33 cellular contexts compared by ENCODE assay signal in the genomic region with DNA sequence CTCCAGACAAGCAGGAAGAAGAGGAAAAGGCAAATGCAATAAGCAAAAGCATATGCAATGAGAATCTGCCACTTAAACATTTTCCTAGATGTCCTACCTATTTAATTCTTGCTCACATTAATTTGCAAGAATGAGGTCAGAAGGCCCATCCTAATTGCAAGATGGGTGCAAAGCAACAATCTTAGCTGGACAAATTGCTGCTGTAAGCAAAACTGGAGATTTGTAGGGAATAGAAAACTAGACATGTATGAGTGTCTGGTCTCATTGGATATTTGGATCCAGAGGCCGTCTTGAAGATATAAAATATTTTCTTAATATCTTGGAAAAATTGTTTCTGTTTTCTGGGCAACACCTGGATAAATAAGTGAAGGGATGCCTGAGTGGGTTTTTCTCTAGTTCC.
"Had no signal": no experiment of that assay in that cellular context is flagged by ENCODE, and none has a peak within 500 bp of the region (broad histone marks: within the 10 kb centered on the region; RNA-seq: fewer than 3 reads in every experiment).

No MANE protein-coding gene starts in this region.

- ATAC-seq: activated naive CD4-positive, alpha-beta T cell treated with anti-CD3 and anti-CD28 coated beads, Interleukin-2, amount 50 U/mL, for 72 hours; activated naive CD8-positive, alpha-beta T cell treated with anti-CD3 and anti-CD28 coated beads, Interleukin-2, amount 50 U/mL, for 24 hours; activated T-cell treated with anti-CD3 and anti-CD28 coated beads, Interleukin-2, amount 50 U/mL, for 4 hours; activated T-cell treated with anti-CD3 and anti-CD28 coated beads, Interleukin-2, amount 50 U/mL, for 72 hours; activated T-helper 17 cell treated with anti-CD3 and anti-CD28 coated beads, Interleukin-2, amount 50 U/mL, for 72 hours; body of pancreas had no signal

- DNase-seq: activated effector memory CD4-positive, alpha-beta T cell treated with anti-CD3 and anti-CD28 coated beads, Interleukin-2, amount 50 U/mL, for 16 hours; activated effector memory CD4-positive, alpha-beta T cell treated with Interleukin-2 at 50 U/mL for 16 hours; activated gamma-delta T cell treated with Interleukin-2 at 50 U/mL for 16 hours; activated naive CD4-positive, alpha-beta T cell; activated naive CD4-positive, alpha-beta T cell treated with anti-CD3 and anti-CD28 coated beads for 36 hours; activated naive CD4-positive, alpha-beta T cell treated with anti-CD3 and anti-CD28 coated beads, Interleukin-2, amount 10 ng/mL, durations not matched to agents 7 days and 5 days; activated naive CD4-positive, alpha-beta T cell treated with anti-CD3 and anti-CD28 coated beads, Interleukin-2, amount 50 U/mL, for 16 hours; activated naive CD4-positive, alpha-beta T cell treated with Interleukin-2 at 50 U/mL for 16 hours; activated naive CD8-positive, alpha-beta T cell treated with anti-CD3 and anti-CD28 coated beads for 36 hours; activated naive CD8-positive, alpha-beta T cell treated with anti-CD3 and anti-CD28 coated beads, Interleukin-2, amount 10 ng/mL, durations not matched to agents 7 days and 5 days; activated naive CD8-positive, alpha-beta T cell treated with anti-CD3 and anti-CD28 coated beads, Interleukin-2, amount 50 U/mL, for 24 hours; activated T-cell treated with anti-CD3 and anti-CD28 coated beads, Interleukin-2, amount 50 U/mL, for 1 hour; activated T-cell treated with anti-CD3 and anti-CD28 coated beads, Interleukin-2, amount 50 U/mL, for 24 hours; activated T-cell treated with anti-CD3 and anti-CD28 coated beads, Interleukin-2, amount 50 U/mL, for 4 hours; activated T-cell treated with anti-CD3 and anti-CD28 coated beads, Interleukin-2, amount 50 U/mL, for 48 hours; activated T-cell treated with anti-CD3 and anti-CD28 coated beads, Interleukin-2, amount 50 U/mL, for 72 hours; adrenal gland; amniotic stem cell; amygdala; anterior cingulate cortex; aorta; body of pancreas; brain microvascular endothelial cell; caudate nucleus; central memory CD4-positive, alpha-beta T cell; cerebellar nuclear complex had no signal

- H3K9me3 ChIP-seq: adrenal gland, ascending aorta, body of pancreas, breast epithelium had no signal

- H3K27me3 ChIP-seq: adrenal gland, ascending aorta, body of pancreas, brain microvascular endothelial cell, breast epithelium, cardiac muscle cell had no signal

- H3K4me1 ChIP-seq: adrenal gland, ascending aorta, body of pancreas, breast epithelium had no signal

- H3K27ac ChIP-seq: adrenal gland, ascending aorta, body of pancreas, brain microvascular endothelial cell, breast epithelium, cardiac muscle cell had no signal

- FAIRE-seq: astrocyte, bronchial epithelial cell had no signal

- H3K36me3 ChIP-seq: adrenal gland, ascending aorta, brain microvascular endothelial cell, breast epithelium, cardiac muscle cell had no signal

- H3K4me3 ChIP-seq: adrenal gland, ascending aorta, body of pancreas, breast epithelium, cardiac muscle cell had no signal
